Comparison of ENCODE assay signal across 10 cellular contexts in genomic region chr2:96906719-96907404, GRCh38. TPM values are rescaled to one million over a fixed set of nuclear protein-coding genes. Genes with fewer than 3 reads are reported as not detected.
DNase-seq lines count a peak whose midpoint lies in the region; ATAC-seq and TF ChIP-seq lines count a peak whose summit lies in the region.
"Had no signal": no experiment of that assay in that cellular context is flagged by ENCODE, and none has a peak within 500 bp of the region (broad histone marks: within the 10 kb centered on the region; RNA-seq: fewer than 3 reads in every experiment).

No MANE protein-coding gene starts in this region.

- no peak for TF ChIP-seq EP300 in ovary (IDR thresholded peaks at IDR 0.05)

- H3K4me3 ChIP-seq in AG04450 (ENCODE audit: low read depth, low read length): no peak overlapping the region
- H3K4me3 ChIP-seq in right cardiac atrium (ENCODE audit: low read length): no peak overlapping the region
- H3K4me3 ChIP-seq in ovary: peak overlapping the region; percentile 11

- H3K4me1 Mint-ChIP-seq in natural killer cell treated with Interleukin-12 subunit alpha and Interleukin-12 subunit beta and Interleukin-15 and Interleukin-18, amount 100 ng/mL, for 72 hours (ENCODE audit: low read depth in 2 of 2): peaks cover 10 to 18% of the 10 kb centered on the region in 2 donors

- no peaks in the 10 kb centered on the region for H3K36me3 ChIP-seq in ovary

- H3K36me3 Mint-ChIP-seq in natural killer cell treated with Interleukin-12 subunit alpha and Interleukin-12 subunit beta and Interleukin-15 and Interleukin-18, amount 100 ng/mL, for 72 hours: no peaks in the 10 kb centered on the region

- 37% methylated on average over 19 of the region's 19 CpGs for WGBS in right cardiac atrium
- 12 to 25% (median 21%) methylated on average over 19 of the region's 19 CpGs for WGBS in ovary, 3 donors

- H3K27ac ChIP-seq in AG04450 (ENCODE audit: low read depth, low read length) (peak overlapping the region; percentile 21), angular gyrus (ENCODE audit: low read depth, low read length) (peak overlapping the region; percentile 71), right cardiac atrium (ENCODE audit: low read length) (peak overlapping the region; percentile 80), ovary (peak overlapping the region; percentile 40 to 78)
- H3K27ac ChIP-seq: HL-60 had no signal

- peak overlapping the region in 1 of 2 donors; percentile 31 for H3K27ac Mint-ChIP-seq in natural killer cell treated with Interleukin-12 subunit alpha and Interleukin-12 subunit beta and Interleukin-15 and Interleukin-18, amount 100 ng/mL, for 72 hours

- TF ChIP-seq POLR2A in ovary (IDR thresholded peaks at IDR 0.05): no peak

- intact Hi-C loops in right cardiac atrium (cut with DNase I): loop anchor here in 2 of 4 donors (2.0 to 10.0 kb wide), 2 partner anchors 38 to 52 kb away; partner anchors contain the start of gene ANKRD39 (in 1 of the 2)
- intact Hi-C loops in ovary (cut with DNase I): loop anchor here in 2 of 4 donors (2.0 to 10.0 kb wide), 2 partner anchors 38 to 48 kb away; no protein-coding TSS in a partner anchor

- no peaks in the 10 kb centered on the region for H3K9me3 Mint-ChIP-seq in natural killer cell treated with Interleukin-12 subunit alpha and Interleukin-12 subunit beta and Interleukin-15 and Interleukin-18, amount 100 ng/mL, for 72 hours

- H3K27me3 Mint-ChIP-seq in natural killer cell treated with Interleukin-12 subunit alpha and Interleukin-12 subunit beta and Interleukin-15 and Interleukin-18, amount 100 ng/mL, for 72 hours: no peaks in the 10 kb centered on the region

- ATAC-seq in right cardiac atrium: peak; percentile 45 to 52
- no peak for ATAC-seq in natural killer cell treated with Interleukin-12 subunit alpha and Interleukin-12 subunit beta and Interleukin-15 and Interleukin-18, amount 100 ng/mL, for 72 hours

- H3K9me3 ChIP-seq in AG04450 (ENCODE audit: control insufficient read depth, insufficient read depth, low read length): no peaks in the 10 kb centered on the region; the same call in 1 of the 2 replicates
- no peaks in the 10 kb centered on the region for H3K9me3 ChIP-seq in right cardiac atrium (ENCODE audit: control insufficient read depth, low read length)
- H3K9me3 ChIP-seq in ovary: no peaks in the 10 kb centered on the region

- no peak overlapping the region for H3K4me3 Mint-ChIP-seq in natural killer cell treated with Interleukin-12 subunit alpha and Interleukin-12 subunit beta and Interleukin-15 and Interleukin-18, amount 100 ng/mL, for 72 hours

- CTCF ChIA-PET in AG04450 (lab: Charles Lee): interaction anchor here (0.8 to 1.7 kb wide), 2 partner anchors 16 to 49 kb away, joined by 3 to 4 read pairs; partner anchors contain the start of gene ANKRD39

- H3K4me1 ChIP-seq in right cardiac atrium (ENCODE audit: control insufficient read depth, insufficient read depth, low read length): peaks cover 7% of the 10 kb centered on the region
- peaks cover 18% of the 10 kb centered on the region for H3K4me1 ChIP-seq in ovary (ENCODE audit: insufficient read depth)

- DNase-seq in AG04450 (ENCODE audit: low read depth, low spot score) (no peak), right cardiac atrium (peak; percentile 70 to 85 (median 78)), ovary (peak; percentile 64 to 83 (median 77)), middle frontal gyrus (ENCODE audit: extremely low spot score, low spot score) (no peak), HCEC 1CT (no peak), occipital lobe (lab: John Stamatoyannopoulos, UW) (no peak)
- DNase-seq in natural killer cell treated with Interleukin-12 subunit alpha and Interleukin-12 subunit beta and Interleukin-15 and Interleukin-18, amount 100 ng/mL, for 72 hours (ENCODE audit: low spot score): no peak
- DNase-seq: activated naive CD4-positive, alpha-beta T cell treated with anti-CD3 and anti-CD28 coated beads, Interleukin-2, amount 50 U/mL, for 16 hours had no signal

- peaks cover 4% of the 10 kb centered on the region for H3K27me3 ChIP-seq in AG04450 (ENCODE audit: control insufficient read depth, insufficient read depth, low read length)
- no peaks in the 10 kb centered on the region for H3K27me3 ChIP-seq in right cardiac atrium (ENCODE audit: control insufficient read depth, insufficient read depth)
- no peaks in the 10 kb centered on the region for H3K27me3 ChIP-seq in ovary

- POLR2A ChIA-PET in AG04450 (lab: Yijun Ruan, JAX): no interaction called here

- TF ChIP-seq CTCF in AG04450 (IDR thresholded peaks at IDR 0.05; ENCODE audit: low read depth, low read length) (no peak), ovary (IDR thresholded peaks at IDR 0.05) (no peak)

RNA-seq across cellular contexts. Expression of gene SEMA4C, which starts 37.0 kb away (rescaled TPM):
- 16.8 and 21.4 TPM in 2 replicates for polyA plus RNA-seq in AG04450 (2011; rRNA removed)
- 36.1 and 51.0 TPM in 2 replicates for polyA minus RNA-seq in AG04450 (2011; rRNA and poly(A)+ RNA removed)
- 10 to 100 TPM; 22.0 to 28.5 (median 24.5) TPM for total RNA-seq in right cardiac atrium
- polyA plus RNA-seq in right cardiac atrium: 19.3 TPM
- 10 to 100 TPM; 29.4 to 59.2 (median 47.2) TPM for total RNA-seq in ovary
- polyA plus RNA-seq in ovary: 10 to 100 TPM; 17.3 to 46.9 TPM
- 54.9 TPM for total RNA-seq in occipital lobe
- 10 to 100 TPM; 17.0 to 18.0 TPM for total RNA-seq in natural killer cell treated with Interleukin-12 subunit alpha and Interleukin-12 subunit beta and Interleukin-15 and Interleukin-18, amount 100 ng/mL, for 72 hours

RNA-seq across cellular contexts. Expression of gene ANKRD39, which starts 49.0 kb away (rescaled TPM):
- polyA plus RNA-seq in AG04450 (2011; rRNA removed) (3.8 and 6.7 TPM in 2 replicates), right cardiac atrium (23.3 TPM), ovary (10 to 100 TPM in 1 of 2 donors, 1 to 10 TPM in 1; 2.6 to 14.1 TPM)
- 2.2 and 3.6 TPM in 2 replicates for polyA minus RNA-seq in AG04450 (2011; rRNA and poly(A)+ RNA removed)
- total RNA-seq in right cardiac atrium (10 to 100 TPM; 11.8 to 17.3 (median 14.1) TPM), ovary (10 to 100 TPM; 10.3 to 14.7 (median 12.7) TPM), occipital lobe (8.0 TPM)
- 10 to 100 TPM; 27.8 to 41.7 TPM for total RNA-seq in natural killer cell treated with Interleukin-12 subunit alpha and Interleukin-12 subunit beta and Interleukin-15 and Interleukin-18, amount 100 ng/mL, for 72 hours

Comparison
In these comparisons a context has a peak if more than half of its experiments do, and no peak if none do; other contexts are left out.
1. DNase-seq: peak in right cardiac atrium (3 of 3) and ovary (5 of 5); none in AG04450 (single experiment), middle frontal gyrus (single experiment), HCEC 1CT (single experiment), occipital lobe (single experiment) and natural killer cell treated with Interleukin-12 subunit alpha and Interleukin-12 subunit beta and Interleukin-15 and Interleukin-18, amount 100 ng/mL, for 72 hours (single experiment).
2. H3K27ac ChIP-seq: peak in every context shown above with its lines; median percentile 80 in right cardiac atrium; 71 in angular gyrus; 59 in ovary; 21 in AG04450.
3. ATAC-seq: peak in right cardiac atrium (2 of 2); none in natural killer cell treated with Interleukin-12 subunit alpha and Interleukin-12 subunit beta and Interleukin-15 and Interleukin-18, amount 100 ng/mL, for 72 hours (0 of 2).